In the genomic region with DNA sequence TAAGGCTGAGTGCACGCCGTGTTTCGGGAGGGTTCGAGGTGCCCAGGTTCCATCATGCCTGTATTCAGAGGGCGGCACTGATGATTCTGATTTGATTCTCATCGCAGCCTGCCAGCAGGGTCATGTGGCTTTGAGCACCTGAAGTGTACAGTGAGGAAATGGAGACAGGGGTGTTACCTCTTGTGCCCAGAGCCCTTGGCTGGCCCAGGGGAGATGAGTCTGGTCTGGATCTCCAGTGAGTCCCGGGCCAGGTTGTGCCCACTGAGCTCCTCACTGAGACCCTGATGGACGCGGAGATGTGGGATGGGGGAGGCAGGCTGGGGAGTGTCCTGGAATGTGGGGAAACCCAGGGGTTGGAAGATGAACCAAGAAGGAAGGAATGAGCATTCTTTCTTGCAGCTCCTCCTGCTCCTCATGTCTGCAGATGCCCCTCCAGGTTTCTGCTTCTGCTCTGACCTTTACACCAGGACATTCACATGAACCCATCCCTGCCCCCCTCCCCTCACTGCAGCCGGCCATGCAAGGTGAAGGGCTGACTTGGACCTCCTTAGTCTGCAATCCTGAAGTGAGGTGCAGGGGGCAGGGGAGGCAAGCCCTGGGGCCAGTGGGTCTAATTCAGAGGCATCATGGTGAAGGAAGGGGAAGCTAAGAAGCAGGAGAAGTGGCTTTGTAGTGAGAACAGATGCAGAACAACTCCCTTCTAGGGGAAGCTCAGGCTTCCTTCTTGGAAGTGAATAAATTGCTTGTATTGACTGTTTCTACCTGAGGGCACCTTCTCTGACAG, we compare ENCODE assay signal across 17 cellular contexts.
"Had no signal": no experiment of that assay in that cellular context is flagged by ENCODE, and none has a peak within 500 bp of the region (broad histone marks: within the 10 kb centered on the region; RNA-seq: fewer than 3 reads in every experiment).

No MANE protein-coding gene starts in this region.

- H3K36me3 Mint-ChIP-seq: memory B cell had no signal

- H3K27ac Mint-ChIP-seq: activated CD4-positive, alpha-beta memory T cell treated with anti-CD3 and anti-CD28 coated beads, Interleukin-2, amount 10 ng/mL, durations not matched to agents 7 days and 5 days; activated CD4-positive, alpha-beta T cell treated with anti-CD3 and anti-CD28 coated beads, Interleukin-2, amount 10 ng/mL, durations not matched to agents 24 days and 14 days; effector memory CD8-positive, alpha-beta T cell; memory B cell had no signal

- H3K36me3 ChIP-seq: adrenal gland, ascending aorta, brain microvascular endothelial cell, gastroesophageal sphincter, heart left ventricle had no signal

- H3K27me3 ChIP-seq: adrenal gland, ascending aorta, brain microvascular endothelial cell, gastroesophageal sphincter, heart left ventricle had no signal

- H3K9me3 ChIP-seq: adrenal gland, ascending aorta, gastroesophageal sphincter, heart left ventricle had no signal

- H3K9me3 Mint-ChIP-seq: activated CD4-positive, alpha-beta memory T cell treated with anti-CD3 and anti-CD28 coated beads, Interleukin-2, amount 10 ng/mL, durations not matched to agents 7 days and 5 days; activated CD4-positive, alpha-beta T cell treated with anti-CD3 and anti-CD28 coated beads, Interleukin-2, amount 10 ng/mL, durations not matched to agents 24 days and 14 days; effector memory CD8-positive, alpha-beta T cell; memory B cell; neural crest cell; T-helper 1 cell treated with Interleukin-12 subunit alpha and Interleukin-12 subunit beta and Interleukin-4 antibody, amounts not matched to agents 30 μg/mL and 1 μg/mL, for 36 hours had no signal

- H3K4me3 ChIP-seq: adrenal gland, ascending aorta, gastroesophageal sphincter, heart left ventricle had no signal

- H3K4me3 Mint-ChIP-seq: activated CD4-positive, alpha-beta memory T cell treated with anti-CD3 and anti-CD28 coated beads, Interleukin-2, amount 10 ng/mL, durations not matched to agents 7 days and 5 days; activated CD4-positive, alpha-beta T cell treated with anti-CD3 and anti-CD28 coated beads, Interleukin-2, amount 10 ng/mL, durations not matched to agents 24 days and 14 days; effector memory CD8-positive, alpha-beta T cell; memory B cell; neural crest cell; T-helper 1 cell treated with Interleukin-12 subunit alpha and Interleukin-12 subunit beta and Interleukin-4 antibody, amounts not matched to agents 30 μg/mL and 1 μg/mL, for 36 hours had no signal

- H3K27ac ChIP-seq: adrenal gland, ascending aorta, brain microvascular endothelial cell had no signal

- DNase-seq: activated CD4-positive, alpha-beta memory T cell treated with anti-CD3 and anti-CD28 coated beads, Interleukin-2, amount 10 ng/mL, durations not matched to agents 7 days and 5 days; activated CD4-positive, alpha-beta T cell treated with anti-CD3 and anti-CD28 coated beads, Interleukin-2, amount 10 ng/mL, durations not matched to agents 24 days and 14 days; activated effector memory CD4-positive, alpha-beta T cell treated with anti-CD3 and anti-CD28 coated beads, Interleukin-2, amount 50 U/mL, for 16 hours; activated naive CD4-positive, alpha-beta T cell treated with anti-CD3 and anti-CD28 coated beads, Interleukin-2, amount 50 U/mL, for 16 hours; activated T-cell treated with anti-CD3 and anti-CD28 coated beads for 4 hours; adrenal gland; brain microvascular endothelial cell; effector memory CD8-positive, alpha-beta T cell; left ventricle myocardium superior; stimulated activated CD4-positive, alpha-beta T cell treated with anti-CD3 and anti-CD28 coated beads, Interleukin-4, amount 100 ng/mL, for 24 hours; stimulated activated naive CD8-positive, alpha-beta T cell treated with anti-CD3 and anti-CD28 coated beads, Interleukin-15, Interleukin-2, amounts not matched to agents 100 U/mL and 50 U/mL, for 24 hours had no signal

- ATAC-seq: gastroesophageal sphincter; heart left ventricle; left ventricle myocardium superior; stimulated activated naive CD8-positive, alpha-beta T cell treated with anti-CD3 and anti-CD28 coated beads, Interleukin-15, Interleukin-2, amounts not matched to agents 100 U/mL and 50 U/mL, for 24 hours had no signal
